ENCODE assay signal across 8 cellular contexts in the genomic region with DNA sequence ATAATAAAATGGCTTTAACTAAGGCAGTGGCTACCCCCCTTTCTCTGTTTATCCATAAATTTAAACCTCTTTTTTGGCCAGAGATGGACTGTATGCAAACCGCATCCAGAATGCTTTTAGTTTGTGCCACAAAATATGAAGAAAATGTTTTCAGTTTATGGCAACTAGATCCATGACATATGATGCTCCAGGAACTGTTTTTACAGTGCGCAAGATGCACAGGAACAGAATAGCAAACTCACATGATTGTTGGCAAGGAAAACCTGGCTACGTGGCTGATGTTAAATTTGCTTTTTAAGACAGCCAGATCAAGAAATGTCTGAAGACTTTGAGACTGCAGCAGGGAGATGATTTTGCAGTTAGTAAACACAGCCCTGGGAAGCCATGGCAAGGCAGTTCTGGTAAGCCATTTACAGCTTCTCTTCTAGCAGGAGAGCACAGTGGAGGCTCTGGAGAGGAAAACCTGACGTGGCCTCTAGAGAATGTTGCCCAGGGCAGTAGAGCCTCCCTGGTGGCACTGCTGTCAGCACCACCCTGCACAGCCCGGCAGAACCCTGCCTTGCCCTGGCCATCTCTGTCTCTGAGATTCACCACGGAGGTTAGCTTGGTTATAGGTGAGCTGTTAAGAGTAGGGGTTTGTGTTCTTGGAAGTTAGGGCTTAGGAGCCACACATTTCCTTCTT.
DNase-seq lines count a peak whose midpoint lies in the region; ATAC-seq, FAIRE-seq and TF ChIP-seq lines count a peak whose summit lies in the region.

No MANE protein-coding gene starts in this region.

- H3K27me3 ChIP-seq in liver (ENCODE audit: control insufficient read depth in 4 of 4, insufficient read depth in 4 of 4, low read length in 3 of 4) (no peaks in the 10 kb centered on the region), HepG2 (ENCODE audit: control insufficient read depth in 1 of 2, insufficient read depth in 2 of 2, low read length in 2 of 2) (no peaks in the 10 kb centered on the region), adipocyte (replicated peaks; ENCODE audit: control insufficient read depth, insufficient read depth, low read length) (no peaks in the 10 kb centered on the region), keratinocyte (ENCODE audit: control insufficient read depth, extremely low read depth, insufficient read depth, low read length) (no peaks in the 10 kb centered on the region)

- no TSS peak for BruUV-seq in HepG2 (replicated peaks; lab: Mats Ljungman, UMichigan)

- no peak for TF ChIP-seq CTCF in liver (IDR thresholded peaks at IDR 0.05; ENCODE audit: low read depth, low read length, missing input control)
- TF ChIP-seq CTCF in HepG2 (CRISPR knock-in tag; IDR thresholded peaks at IDR 0.05): no peak
- no peak for TF ChIP-seq CTCF in keratinocyte (optimal IDR thresholded peaks at IDR 0.05 in 1 of 3, IDR thresholded peaks at IDR 0.05 in 1 of 3, conservative IDR thresholded peaks at IDR 0.05 in 1 of 3; ENCODE audit: extremely low read depth in 1 of 3, insufficient read depth in 2 of 3, low read length in 3 of 3)

- CTCF ChIA-PET in HepG2 (lab: Yijun Ruan, JAX; ENCODE audit: low intra/inter-chr PET ratio, low total read pairs): no interaction called here

- H2AFZ ChIP-seq in HepG2 (ENCODE audit: low read length): no peak overlapping the region
- peak overlapping the region; percentile 91 for H2AFZ ChIP-seq in keratinocyte (ENCODE audit: control insufficient read depth, low read length)

- peaks cover 6% of the 10 kb centered on the region; the same call in 1 of the 2 replicates for H4K20me1 ChIP-seq in HepG2 (ENCODE audit: insufficient read depth, low read length)
- H4K20me1 ChIP-seq in keratinocyte (ENCODE audit: control insufficient read depth, extremely low read depth, insufficient read depth, low read length): no peaks in the 10 kb centered on the region

- H3K9me1 ChIP-seq in keratinocyte (ENCODE audit: control insufficient read depth, extremely low read depth, insufficient read depth, low read length): no peaks in the 10 kb centered on the region

- POLR2A ChIA-PET in HepG2 (lab: Yijun Ruan, JAX): no interaction called here

- DNase-seq in HepG2 (ENCODE audit: low spot score) (no peak), adipocyte (ENCODE audit: low read depth) (peak; percentile 87), keratinocyte (ENCODE audit: low read depth, low spot score) (no peak), superior temporal gyrus (ENCODE audit: extremely low spot score) (peak; percentile 56), NCI-H2196 treated with DMSO at 0.1 percent for 48 hours (lab: John Stamatoyannopoulos, UW; ENCODE audit: unreplicated experiment) (no peak), activated gamma-delta T cell (lab: John Stamatoyannopoulos, UW) (no peak)

- no peak for ATAC-seq in HepG2
- ATAC-seq in GM21381 (IDR thresholded peaks at IDR 0.05; ENCODE audit: unreplicated experiment): no peak

- TF ChIP-seq POLR2A in HepG2 (IDR thresholded peaks at IDR 0.05; ENCODE audit: insufficient read depth in 1 of 2, low read depth in 2 of 2, low read length in 2 of 2): no peak

- H3K27ac ChIP-seq in liver (ENCODE audit: low read depth in 1 of 2, low read length in 2 of 2) (peak overlapping the region; percentile 9 to 22), HepG2 (ENCODE audit: extremely low read length, insufficient read depth, low read length) (no peak overlapping the region), keratinocyte (ENCODE audit: control insufficient read depth, insufficient read depth, low read length) (no peak overlapping the region)

- dilution Hi-C loops in keratinocyte (cut with MboI; ENCODE audit: extremely low pct_ligation_motif_present, low sequenced_read_pairs): no loop called here

- H3K4me3 ChIP-seq in liver (ENCODE audit: low read depth in 1 of 3, low read length in 3 of 3) (peak overlapping the region in 2 of 3 donors; percentile 27 to 37), HepG2 (replicated peaks in 1 of 3; ENCODE audit: insufficient read depth in 1 of 3, low read depth in 2 of 3, low read length in 3 of 3) (no peak overlapping the region), adipocyte (ENCODE audit: low read length) (peak overlapping the region; percentile 77), keratinocyte (ENCODE audit: control insufficient read depth in 2 of 3, extremely low read depth in 1 of 3, insufficient read depth in 2 of 3, low read depth in 1 of 3, low read length in 3 of 3) (peak overlapping the region in 2 of 3 experiments; percentile 41 to 55)

- peak overlapping the region; percentile 62 to 74 for H3K9ac ChIP-seq in liver (ENCODE audit: low read depth in 1 of 2, low read length in 2 of 2)
- no peak overlapping the region for H3K9ac ChIP-seq in HepG2 (ENCODE audit: insufficient read depth, low read depth, low read length)
- H3K9ac ChIP-seq in adipocyte (ENCODE audit: low read length): peak overlapping the region; percentile 70
- peak overlapping the region; percentile 6 for H3K9ac ChIP-seq in keratinocyte (ENCODE audit: control insufficient read depth, extremely low read depth, insufficient read depth, low read length)

- FAIRE-seq in HepG2 (lab: Jason Lieb, UNC) (no peak), keratinocyte (lab: Jason Lieb, UNC) (peak; percentile 90)

- H3K36me3 ChIP-seq in liver (ENCODE audit: control insufficient read depth in 4 of 4, insufficient read depth in 3 of 4, low read depth in 1 of 4, low read length in 3 of 4) (no peaks in the 10 kb centered on the region), HepG2 (replicated peaks in 1 of 2; ENCODE audit: control insufficient read depth in 1 of 2, insufficient read depth in 2 of 2, low read length in 2 of 2) (no peaks in the 10 kb centered on the region), adipocyte (ENCODE audit: control insufficient read depth, insufficient read depth, low read length, severe bottlenecking) (no peaks in the 10 kb centered on the region), keratinocyte (ENCODE audit: control insufficient read depth in 2 of 2, extremely low read depth in 1 of 2, insufficient read depth in 2 of 2, low read length in 2 of 2) (no peaks in the 10 kb centered on the region)

- TF ChIP-seq RAD21 in liver (IDR thresholded peaks at IDR 0.05) (no peak), HepG2 (CRISPR knock-in tag; IDR thresholded peaks at IDR 0.05) (no peak)

- peaks cover 0 to 14% (median 6%) of the 10 kb centered on the region in 4 donors for H3K4me1 ChIP-seq in liver (ENCODE audit: control insufficient read depth in 4 of 4, insufficient read depth in 4 of 4, low read length in 3 of 4)
- no peaks in the 10 kb centered on the region for H3K4me1 ChIP-seq in HepG2 (ENCODE audit: insufficient read depth, low read length)
- H3K4me1 ChIP-seq in adipocyte (ENCODE audit: control insufficient read depth, insufficient read depth, low read length): peaks cover 21% of the 10 kb centered on the region
- H3K4me1 ChIP-seq in keratinocyte (ENCODE audit: control insufficient read depth, extremely low read depth, insufficient read depth, low read length): peaks cover 9% of the 10 kb centered on the region

- intact Hi-C loops in HepG2 (cut with micrococcal nuclease; ENCODE audit: unreplicated experiment): no loop called here

- TF ChIP-seq EP300 in HepG2 (IDR thresholded peaks at IDR 0.05; ENCODE audit: low read depth in 2 of 2, low read length in 2 of 2) (no peak), HepG2 (CRISPR knock-in tag; IDR thresholded peaks at IDR 0.05; ENCODE audit: borderline replicate concordance) (no peak)

- H3K4me2 ChIP-seq in HepG2 (ENCODE audit: low read depth, low read length) (no peak overlapping the region), keratinocyte (ENCODE audit: control insufficient read depth, extremely low read depth, insufficient read depth, low read depth, low read length) (peak overlapping the region; percentile 83)

- H3K79me2 ChIP-seq in HepG2 (ENCODE audit: insufficient read depth, low read length): no peaks in the 10 kb centered on the region
- H3K79me2 ChIP-seq in keratinocyte (ENCODE audit: control insufficient read depth, insufficient read depth, low read length): no peaks in the 10 kb centered on the region

- 29% methylated on average over 6 of the region's 6 CpGs for WGBS in liver
- WGBS in HepG2 (ENCODE audit: low lambda C conversion rate): 81% methylated on average over 4 of the region's 6 CpGs

- in situ Hi-C loops in HepG2 (cut with HindIII; ENCODE audit: extremely low pct_ligation_motif_present, low pct_unique_long_range_greater_than_20kb): no loop called here

- H3K9me3 ChIP-seq in liver (ENCODE audit: control insufficient read depth in 4 of 4, low read length in 3 of 4) (no peaks in the 10 kb centered on the region), HepG2 (ENCODE audit: low read length) (no peaks in the 10 kb centered on the region), adipocyte (ENCODE audit: control insufficient read depth, low read length) (no peaks in the 10 kb centered on the region), keratinocyte (ENCODE audit: control insufficient read depth, low read depth, low read length) (no peaks in the 10 kb centered on the region)

TF ChIP-seq in liver, 16 proteins besides CTCF, POLR2A, EP300 and RAD21:
- peak; percentile 52 for TF ChIP-seq YY1 (IDR thresholded peaks at IDR 0.05)
- TF ChIP-seq FOXA2 (IDR thresholded peaks at IDR 0.05): no peak
TF ChIP-seq in liver: peak in this region for 1.

TF ChIP-seq in HepG2, 621 proteins besides CTCF, POLR2A, EP300 and RAD21:
- TF ChIP-seq KAT8 (CRISPR knock-in tag; IDR thresholded peaks at IDR 0.05) (no peak), JUN (CRISPR knock-in tag; IDR thresholded peaks at IDR 0.05) (no peak), ZNF713 (CRISPR knock-in tag; IDR thresholded peaks at IDR 0.05) (no peak), CENPT (CRISPR knock-in tag; IDR thresholded peaks at IDR 0.05; ENCODE audit: low read depth) (no peak), PPARG (CRISPR knock-in tag; conservative IDR thresholded peaks at IDR 0.05) (no peak)
- TF ChIP-seq, protein P1, sequence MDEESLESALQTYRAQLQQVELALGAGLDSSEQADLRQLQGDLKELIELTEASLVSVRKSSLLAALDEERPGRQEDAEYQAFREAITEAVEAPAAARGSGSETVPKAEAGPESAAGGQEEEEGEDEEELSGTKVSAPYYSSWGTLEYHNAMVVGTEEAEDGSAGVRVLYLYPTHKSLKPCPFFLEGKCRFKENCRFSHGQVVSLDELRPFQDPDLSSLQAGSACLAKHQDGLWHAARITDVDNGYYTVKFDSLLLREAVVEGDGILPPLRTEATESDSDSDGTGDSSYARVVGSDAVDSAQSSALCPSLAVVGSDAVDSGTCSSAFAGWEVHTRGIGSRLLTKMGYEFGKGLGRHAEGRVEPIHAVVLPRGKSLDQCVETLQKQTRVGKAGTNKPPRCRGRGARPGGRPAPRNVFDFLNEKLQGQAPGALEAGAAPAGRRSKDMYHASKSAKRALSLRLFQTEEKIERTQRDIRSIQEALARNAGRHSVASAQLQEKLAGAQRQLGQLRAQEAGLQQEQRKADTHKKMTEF (CRISPR knock-in tag; IDR thresholded peaks at IDR 0.05): no peak

Comparison
In these comparisons a context has a peak if more than half of its experiments do, and no peak if none do; other contexts are left out.
1. H3K27ac ChIP-seq: peak in liver (2 of 2); none in HepG2 (single experiment) and keratinocyte (single experiment).
2. H3K4me3 ChIP-seq: peak in liver (2 of 3), adipocyte (single experiment) and keratinocyte (2 of 3); none in HepG2 (0 of 3).
3. DNase-seq: peak in adipocyte (single experiment) and superior temporal gyrus (single experiment); none in HepG2 (single experiment), keratinocyte (single experiment), NCI-H2196 treated with DMSO at 0.1 percent for 48 hours (single experiment) and activated gamma-delta T cell (single experiment).